ENCODE assay signal across 16 cellular contexts in genomic region chr4:40594261-40595178, GRCh38. TPM values are rescaled to one million over a fixed set of nuclear protein-coding genes. Genes with fewer than 3 reads are reported as not detected.
DNase-seq lines count a peak whose midpoint lies in the region; ATAC-seq, FAIRE-seq and TF ChIP-seq lines count a peak whose summit lies in the region.
"Had no signal": no experiment of that assay in that cellular context is flagged by ENCODE, and none has a peak within 500 bp of the region (broad histone marks: within the 10 kb centered on the region; RNA-seq: fewer than 3 reads in every experiment).

No MANE protein-coding gene starts in this region.

- no peak for ATAC-seq in WTC11
- ATAC-seq in stimulated activated naive CD8-positive, alpha-beta T cell treated with anti-CD3 and anti-CD28 coated beads, Interleukin-15, amount 100 ng/mL, for 72 hours, result no peak
- ATAC-seq in GM21390 (IDR thresholded peaks at IDR 0.05; ENCODE audit: unreplicated experiment), result no peak
- no peak for ATAC-seq in GM18870 (IDR thresholded peaks at IDR 0.05; ENCODE audit: unreplicated experiment)
- ATAC-seq: activated T-cell treated with anti-CD3 and anti-CD28 coated beads, Interleukin-2, amount 50 U/mL, for 4 hours had no signal

- H3K4me3 ChIP-seq in fibroblast of mammary gland (ENCODE audit: control insufficient read depth, low read depth, low read length), result no peak overlapping the region
- H3K4me3 ChIP-seq: ascending aorta, skin epidermis had no signal

- H3K9me3 Mint-ChIP-seq in WTC11, result no peaks in the 10 kb centered on the region
- no peaks in the 10 kb centered on the region for H3K9me3 Mint-ChIP-seq in stimulated activated naive CD8-positive, alpha-beta T cell treated with anti-CD3 and anti-CD28 coated beads, Interleukin-15, amount 100 ng/mL, for 72 hours
- H3K9me3 Mint-ChIP-seq: activated T-cell treated with anti-CD3 and anti-CD28 coated beads, Interleukin-2, amount 50 U/mL, for 4 hours; nephron had no signal

- CTCF ChIA-PET in WTC11 (lab: Charles Lee), result no interaction called here

- DNase-seq in H54 (ENCODE audit: insufficient read length, low spot score), result peak; percentile 39
- no peak for DNase-seq in WTC11 (ENCODE audit: low spot score)
- DNase-seq in fibroblast of mammary gland (ENCODE audit: low read depth), result peak; percentile 80
- DNase-seq in stromal cell of bone marrow (ENCODE audit: low read depth), result peak; percentile 49
- no peak for DNase-seq in stimulated activated naive CD8-positive, alpha-beta T cell treated with anti-CD3 and anti-CD28 coated beads, Interleukin-15, amount 100 ng/mL, for 72 hours
- DNase-seq: activated CD4-positive, alpha-beta T cell treated with anti-CD3 and anti-CD28 coated beads, Interleukin-2, amount 50 U/mL, for 1 hour; activated T-cell treated with anti-CD3 and anti-CD28 coated beads, Interleukin-2, amount 50 U/mL, for 4 hours; Caco-2; NCI-H1417; NCI-H510A; RPMI8226 had no signal

- peaks cover 7% of the 10 kb centered on the region; the same call in 1 of the 2 replicates for H3K4me1 Mint-ChIP-seq in WTC11
- H3K4me1 Mint-ChIP-seq in stimulated activated naive CD8-positive, alpha-beta T cell treated with anti-CD3 and anti-CD28 coated beads, Interleukin-15, amount 100 ng/mL, for 72 hours, result no peaks in the 10 kb centered on the region
- H3K4me1 Mint-ChIP-seq: nephron had no signal

- no peak for TF ChIP-seq CTCF in WTC11 (IDR thresholded peaks at IDR 0.05)
- no peak for TF ChIP-seq CTCF in fibroblast of mammary gland (conservative IDR thresholded peaks at IDR 0.05; ENCODE audit: control insufficient read depth, insufficient read depth, low read depth, low read length)

- FAIRE-seq in H54 (lab: Jason Lieb, UNC), result no peak

- TF ChIP-seq POLR2A in H54 (IDR thresholded peaks at IDR 0.05; ENCODE audit: low read depth, low read length), result no peak

- H3K36me3 Mint-ChIP-seq in WTC11, result peaks cover 40% of the 10 kb centered on the region

- H3K27me3 Mint-ChIP-seq in WTC11 (ENCODE audit: low read depth), result no peaks in the 10 kb centered on the region
- H3K27me3 Mint-ChIP-seq in stimulated activated naive CD8-positive, alpha-beta T cell treated with anti-CD3 and anti-CD28 coated beads, Interleukin-15, amount 100 ng/mL, for 72 hours, result no peaks in the 10 kb centered on the region

- POLR2A ChIA-PET in WTC11 (lab: Charles Lee), result no interaction called here

- H3K27ac Mint-ChIP-seq in WTC11, result peak overlapping the region; percentile 76
- no peak overlapping the region for H3K27ac Mint-ChIP-seq in stimulated activated naive CD8-positive, alpha-beta T cell treated with anti-CD3 and anti-CD28 coated beads, Interleukin-15, amount 100 ng/mL, for 72 hours
- H3K27ac Mint-ChIP-seq: nephron had no signal

- H3K4me3 Mint-ChIP-seq in WTC11, result no peak overlapping the region
- no peak overlapping the region for H3K4me3 Mint-ChIP-seq in stimulated activated naive CD8-positive, alpha-beta T cell treated with anti-CD3 and anti-CD28 coated beads, Interleukin-15, amount 100 ng/mL, for 72 hours
- H3K4me3 Mint-ChIP-seq: activated T-cell treated with anti-CD3 and anti-CD28 coated beads, Interleukin-2, amount 50 U/mL, for 4 hours; nephron had no signal

TF ChIP-seq in WTC11, 78 proteins besides CTCF, POLR2A, EP300 and RAD21:
- no peak for TF ChIP-seq ESRRA (CRISPR knock-in tag; IDR thresholded peaks at IDR 0.05; ENCODE audit: borderline replicate concordance)
- no peak for TF ChIP-seq EMX1 (CRISPR knock-in tag; IDR thresholded peaks at IDR 0.05)
- no peak for TF ChIP-seq TP53 (CRISPR knock-in tag; IDR thresholded peaks at IDR 0.05)
- TF ChIP-seq, protein P1, sequence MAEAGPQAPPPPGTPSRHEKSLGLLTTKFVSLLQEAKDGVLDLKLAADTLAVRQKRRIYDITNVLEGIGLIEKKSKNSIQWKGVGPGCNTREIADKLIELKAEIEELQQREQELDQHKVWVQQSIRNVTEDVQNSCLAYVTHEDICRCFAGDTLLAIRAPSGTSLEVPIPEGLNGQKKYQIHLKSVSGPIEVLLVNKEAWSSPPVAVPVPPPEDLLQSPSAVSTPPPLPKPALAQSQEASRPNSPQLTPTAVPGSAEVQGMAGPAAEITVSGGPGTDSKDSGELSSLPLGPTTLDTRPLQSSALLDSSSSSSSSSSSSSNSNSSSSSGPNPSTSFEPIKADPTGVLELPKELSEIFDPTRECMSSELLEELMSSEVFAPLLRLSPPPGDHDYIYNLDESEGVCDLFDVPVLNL (CRISPR knock-in tag; IDR thresholded peaks at IDR 0.05; ENCODE audit: borderline replicate concordance, low read depth), result no peak
- no peak for TF ChIP-seq MLX (CRISPR knock-in tag; IDR thresholded peaks at IDR 0.05)
- TF ChIP-seq HMGXB4 (CRISPR knock-in tag; IDR thresholded peaks at IDR 0.05), result no peak
TF ChIP-seq in WTC11: peak in this region for 0.

RNA-seq across cellular contexts. Expression of gene RBM47, which starts 35.1 kb away (rescaled TPM):
- 89.0 to 97.9 TPM (median 92.5 TPM) in 3 replicates for total RNA-seq in WTC11 (2021)

Comparison
In these comparisons a context has a peak if more than half of its experiments do, and no peak if none do; other contexts are left out.
1. DNase-seq: peak in H54 (single experiment), fibroblast of mammary gland (single experiment) and stromal cell of bone marrow (single experiment); none in WTC11 (single experiment) and stimulated activated naive CD8-positive, alpha-beta T cell treated with anti-CD3 and anti-CD28 coated beads, Interleukin-15, amount 100 ng/mL, for 72 hours (0 of 2).